Comparison of ENCODE assay signal across 1 cellular context in genomic region chr14:37142835-37143499, GRCh38.
TF ChIP-seq lines count a peak whose summit lies in the region.

No MANE protein-coding gene starts in this region.

TF ChIP-seq in K562, 482 proteins besides CTCF, POLR2A, EP300 and RAD21:
- TF ChIP-seq PKNOX1 (IDR thresholded peaks at IDR 0.05), result 0 out of 2 replicates have a peak, but pooled peaks have one; percentile 13
- no peak for TF ChIP-seq NR2C1 (IDR thresholded peaks at IDR 0.05)
- TF ChIP-seq NR2C1 (tag; IDR thresholded peaks at IDR 0.05), result no peak
